Comparison of ENCODE assay signal across 8 cellular contexts in genomic region chr2:199940373-199940772, GRCh38. TPM values are rescaled to one million over a fixed set of nuclear protein-coding genes. Genes with fewer than 3 reads are reported as not detected.
A peak's percentile ranks its signal among the peaks of the same experiment; 100 is the strongest.
DNase-seq lines count a peak whose midpoint lies in the region; ATAC-seq and TF ChIP-seq lines count a peak whose summit lies in the region.

No MANE protein-coding gene starts in this region.

- CTCF ChIA-PET in activated CD4-positive, alpha-beta T cell treated with anti-CD3 and anti-CD28 coated beads for 36 hours (lab: Charles Lee) = interaction anchor here (0.6 to 1.6 kb wide), 14 partner anchors 9 to 1026 kb away, joined by 3 to 5 read pairs (median 3); no protein-coding TSS in a partner anchor
- CTCF ChIA-PET in activated naive CD4-positive, alpha-beta T cell treated with anti-CD3 and anti-CD28 coated beads for 36 hours (lab: Charles Lee) = interaction anchor here (0.6 to 1.3 kb wide), 13 partner anchors 8 to 1218 kb away, joined by 3 to 6 read pairs (median 3); partner anchors contain the start of gene C2orf69

- intact Hi-C loops in activated CD4-positive, alpha-beta T cell treated with anti-CD3 and anti-CD28 coated beads for 36 hours (cut with DNase I, micrococcal nuclease) = loop anchor here (2.0 kb wide), 1 partner anchor 236 kb away; no protein-coding TSS in a partner anchor
- intact Hi-C loops in activated naive CD4-positive, alpha-beta T cell treated with anti-CD3 and anti-CD28 coated beads for 36 hours (cut with micrococcal nuclease) = loop anchor here (1.0 kb wide), 2 partner anchors 90 to 236 kb away; no protein-coding TSS in a partner anchor

- POLR2A ChIA-PET in activated CD4-positive, alpha-beta T cell treated with anti-CD3 and anti-CD28 coated beads for 36 hours (lab: Charles Lee) = interaction anchor here (0.7 kb wide), 1 partner anchor 700 kb away, joined by 3 read pairs; no protein-coding TSS in a partner anchor

- H3K27me3 Mint-ChIP-seq in activated CD4-positive, alpha-beta T cell treated with anti-CD3 and anti-CD28 coated beads for 36 hours = no peaks in the 10 kb centered on the region
- no peaks in the 10 kb centered on the region for H3K27me3 Mint-ChIP-seq in activated naive CD4-positive, alpha-beta T cell treated with anti-CD3 and anti-CD28 coated beads for 36 hours (ENCODE audit: low read depth)

- peaks cover 8% of the 10 kb centered on the region for H3K4me1 Mint-ChIP-seq in activated CD4-positive, alpha-beta T cell treated with anti-CD3 and anti-CD28 coated beads for 36 hours
- peaks cover 6% of the 10 kb centered on the region for H3K4me1 Mint-ChIP-seq in activated naive CD4-positive, alpha-beta T cell treated with anti-CD3 and anti-CD28 coated beads for 36 hours (ENCODE audit: low read depth)

- H3K36me3 Mint-ChIP-seq in activated CD4-positive, alpha-beta T cell treated with anti-CD3 and anti-CD28 coated beads for 36 hours (ENCODE audit: low read depth) = peaks cover 24% of the 10 kb centered on the region
- peaks cover 7% of the 10 kb centered on the region for H3K36me3 Mint-ChIP-seq in activated naive CD4-positive, alpha-beta T cell treated with anti-CD3 and anti-CD28 coated beads for 36 hours (ENCODE audit: low read depth)

- no peak overlapping the region for H3K4me3 ChIP-seq in Jurkat, Clone E6-1 (ENCODE audit: low read length)
- no peak overlapping the region for H3K4me3 ChIP-seq in kidney epithelial cell (ENCODE audit: low read depth, low read length)

- H3K27ac Mint-ChIP-seq in activated CD4-positive, alpha-beta T cell treated with anti-CD3 and anti-CD28 coated beads for 36 hours = peak overlapping the region; percentile 37
- H3K27ac Mint-ChIP-seq in activated naive CD4-positive, alpha-beta T cell treated with anti-CD3 and anti-CD28 coated beads for 36 hours = no peak overlapping the region

- no peaks in the 10 kb centered on the region for H3K36me3 ChIP-seq in kidney epithelial cell (ENCODE audit: control insufficient read depth, insufficient read depth, low read length)

- H3K4me3 Mint-ChIP-seq in activated CD4-positive, alpha-beta T cell treated with anti-CD3 and anti-CD28 coated beads for 36 hours = no peak overlapping the region
- H3K4me3 Mint-ChIP-seq in activated naive CD4-positive, alpha-beta T cell treated with anti-CD3 and anti-CD28 coated beads for 36 hours = no peak overlapping the region

- TF ChIP-seq CTCF in kidney epithelial cell (IDR thresholded peaks at IDR 0.05; ENCODE audit: insufficient read depth, low read length, poor library complexity, severe bottlenecking) = peak; percentile 13

- peak; percentile 87 for ATAC-seq in activated CD4-positive, alpha-beta T cell treated with anti-CD3 and anti-CD28 coated beads for 36 hours
- ATAC-seq in GM19467 (IDR thresholded peaks at IDR 0.05; ENCODE audit: unreplicated experiment) = no peak

- no peaks in the 10 kb centered on the region for H3K9me3 Mint-ChIP-seq in activated CD4-positive, alpha-beta T cell treated with anti-CD3 and anti-CD28 coated beads for 36 hours (ENCODE audit: low read depth)
- no peaks in the 10 kb centered on the region for H3K9me3 Mint-ChIP-seq in activated naive CD4-positive, alpha-beta T cell treated with anti-CD3 and anti-CD28 coated beads for 36 hours

- DNase-seq in activated CD4-positive, alpha-beta T cell treated with anti-CD3 and anti-CD28 coated beads for 36 hours = no peak
- DNase-seq in activated CD4-positive, alpha-beta T cell treated with anti-CD3 and anti-CD28 coated beads for 48 hours = no peak
- peak; percentile 19 for DNase-seq in Jurkat, Clone E6-1 (ENCODE audit: low read depth, low spot score)
- peak; percentile 67 for DNase-seq in SW480 (ENCODE audit: low spot score)
- no peak for DNase-seq in kidney epithelial cell (ENCODE audit: low read depth)
- no peak for DNase-seq in hepatic stellate cell (ENCODE audit: low spot score)
- DNase-seq in activated naive CD4-positive, alpha-beta T cell treated with anti-CD3 and anti-CD28 coated beads for 36 hours = no peak

- H3K27me3 ChIP-seq in kidney epithelial cell (ENCODE audit: control insufficient read depth, insufficient read depth, low read length) = no peaks in the 10 kb centered on the region

RNA-seq across cellular contexts. Expression of gene TYW5, which starts 14.9 kb away (rescaled TPM):
- 10 to 100 TPM in 1 of 2 experiments, 1 to 10 TPM in 1; 9.6 to 10.1 TPM for total RNA-seq in activated CD4-positive, alpha-beta T cell treated with anti-CD3 and anti-CD28 coated beads for 36 hours
- polyA plus RNA-seq in Jurkat, Clone E6-1 (2012; ENCODE audit: insufficient read depth, insufficient read length) = 5.6 TPM
- 7.3 and 9.0 TPM in 2 replicates for total RNA-seq in kidney epithelial cell
- 1 to 10 TPM; 7.8 to 7.9 TPM for total RNA-seq in activated naive CD4-positive, alpha-beta T cell treated with anti-CD3 and anti-CD28 coated beads for 36 hours

RNA-seq across cellular contexts. Expression of gene MAIP1, which starts 15.0 kb away (rescaled TPM):
- 10 to 100 TPM; 26.1 to 27.5 TPM for total RNA-seq in activated CD4-positive, alpha-beta T cell treated with anti-CD3 and anti-CD28 coated beads for 36 hours
- 46.1 TPM for polyA plus RNA-seq in Jurkat, Clone E6-1 (2012; ENCODE audit: insufficient read depth, insufficient read length)
- 27.0 and 29.5 TPM in 2 replicates for total RNA-seq in kidney epithelial cell
- 10 to 100 TPM; 28.6 to 30.0 TPM for total RNA-seq in activated naive CD4-positive, alpha-beta T cell treated with anti-CD3 and anti-CD28 coated beads for 36 hours

RNA-seq across cellular contexts. Expression of gene C2orf69, which starts 29.3 kb away (rescaled TPM):
- 10 to 100 TPM; 12.4 to 15.3 TPM for total RNA-seq in activated CD4-positive, alpha-beta T cell treated with anti-CD3 and anti-CD28 coated beads for 36 hours
- polyA plus RNA-seq in Jurkat, Clone E6-1 (2012; ENCODE audit: insufficient read depth, insufficient read length) = 8.3 TPM
- 9.2 and 13.0 TPM in 2 replicates for total RNA-seq in kidney epithelial cell
- total RNA-seq in activated naive CD4-positive, alpha-beta T cell treated with anti-CD3 and anti-CD28 coated beads for 36 hours = 10 to 100 TPM; 18.5 to 20.6 TPM

Comparison
In these comparisons a context has a peak if more than half of its experiments do, and no peak if none do; other contexts are left out.
1. DNase-seq: peak in Jurkat, Clone E6-1 (single experiment) and SW480 (single experiment); none in activated CD4-positive, alpha-beta T cell treated with anti-CD3 and anti-CD28 coated beads for 36 hours (single experiment), activated CD4-positive, alpha-beta T cell treated with anti-CD3 and anti-CD28 coated beads for 48 hours (single experiment), kidney epithelial cell (single experiment), hepatic stellate cell (single experiment) and activated naive CD4-positive, alpha-beta T cell treated with anti-CD3 and anti-CD28 coated beads for 36 hours (single experiment).